Comparison of ENCODE assay signal across 1 cellular context in the genomic region with DNA sequence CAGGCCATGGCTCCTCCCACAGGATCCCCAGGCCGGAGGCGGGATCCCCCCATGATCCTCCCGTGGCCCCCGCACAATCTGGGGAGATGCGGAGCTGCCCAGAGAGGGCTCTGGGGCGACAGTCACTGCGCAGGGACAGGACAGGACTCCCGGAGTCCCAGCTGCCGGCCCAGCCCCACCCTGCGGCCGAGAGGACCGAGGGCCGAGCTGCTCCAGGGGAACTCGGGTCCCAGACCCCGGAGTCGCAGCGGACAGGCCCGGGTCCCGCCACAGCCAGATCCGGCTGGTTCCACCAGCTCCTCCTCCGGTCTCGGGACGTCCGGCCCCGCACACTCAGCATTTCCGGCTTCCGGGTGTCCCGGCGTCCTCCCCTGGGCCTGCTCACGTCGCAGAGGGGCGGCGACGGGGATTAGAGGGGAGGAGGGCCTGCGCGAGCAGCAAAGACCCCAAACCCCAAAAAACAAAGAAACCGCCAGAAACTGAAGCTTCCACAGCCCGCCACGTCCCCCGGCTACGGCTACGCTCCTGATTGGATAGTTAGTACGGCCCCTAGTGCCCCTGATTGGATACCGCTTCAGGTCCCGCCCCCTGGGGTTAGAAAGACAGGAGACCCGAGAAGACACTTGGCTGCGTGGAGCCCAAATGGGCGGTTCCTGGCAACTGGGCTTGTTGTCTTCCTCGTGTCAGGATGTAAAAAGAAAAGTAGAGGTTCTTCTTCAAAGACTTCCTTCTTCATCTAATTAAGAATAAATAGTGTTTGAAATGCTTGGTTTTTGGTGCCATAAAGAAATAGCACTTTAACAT.
TF ChIP-seq lines count a peak whose summit lies in the region.

No MANE protein-coding gene starts in this region.

TF ChIP-seq in IMR-90, 13 proteins besides CTCF, POLR2A, EP300 and RAD21 (continued from another document):
- TF ChIP-seq, protein P1, sequence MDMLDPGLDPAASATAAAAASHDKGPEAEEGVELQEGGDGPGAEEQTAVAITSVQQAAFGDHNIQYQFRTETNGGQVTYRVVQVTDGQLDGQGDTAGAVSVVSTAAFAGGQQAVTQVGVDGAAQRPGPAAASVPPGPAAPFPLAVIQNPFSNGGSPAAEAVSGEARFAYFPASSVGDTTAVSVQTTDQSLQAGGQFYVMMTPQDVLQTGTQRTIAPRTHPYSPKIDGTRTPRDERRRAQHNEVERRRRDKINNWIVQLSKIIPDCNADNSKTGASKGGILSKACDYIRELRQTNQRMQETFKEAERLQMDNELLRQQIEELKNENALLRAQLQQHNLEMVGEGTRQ (IDR thresholded peaks at IDR 0.05; ENCODE audit: low read depth, low read length): no peak
- no peak for TF ChIP-seq BHLHE40 (IDR thresholded peaks at IDR 0.05; ENCODE audit: low read depth, low read length)
- TF ChIP-seq SMC3 (IDR thresholded peaks at IDR 0.05; ENCODE audit: low read depth, low read length): no peak
- no peak for TF ChIP-seq NFE2L2 (IDR thresholded peaks at IDR 0.05; ENCODE audit: low read depth, low read length)
- no peak for TF ChIP-seq RCOR1 (IDR thresholded peaks at IDR 0.05; ENCODE audit: insufficient replicate concordance, low read length)
- 0 out of 2 replicates have a peak, but pooled peaks have one; percentile 17 for TF ChIP-seq MXI1 (IDR thresholded peaks at IDR 0.05; ENCODE audit: borderline replicate concordance, low read depth, low read length)
- peak; percentile 24; the same call in 1 of the 2 replicates for TF ChIP-seq FOS (IDR thresholded peaks at IDR 0.05; ENCODE audit: low read depth, low read length)
- TF ChIP-seq MAZ (IDR thresholded peaks at IDR 0.05; ENCODE audit: borderline replicate concordance, low read depth, low read length): peak; percentile 33; the same call in 1 of the 2 replicates
- TF ChIP-seq, protein P2, sequence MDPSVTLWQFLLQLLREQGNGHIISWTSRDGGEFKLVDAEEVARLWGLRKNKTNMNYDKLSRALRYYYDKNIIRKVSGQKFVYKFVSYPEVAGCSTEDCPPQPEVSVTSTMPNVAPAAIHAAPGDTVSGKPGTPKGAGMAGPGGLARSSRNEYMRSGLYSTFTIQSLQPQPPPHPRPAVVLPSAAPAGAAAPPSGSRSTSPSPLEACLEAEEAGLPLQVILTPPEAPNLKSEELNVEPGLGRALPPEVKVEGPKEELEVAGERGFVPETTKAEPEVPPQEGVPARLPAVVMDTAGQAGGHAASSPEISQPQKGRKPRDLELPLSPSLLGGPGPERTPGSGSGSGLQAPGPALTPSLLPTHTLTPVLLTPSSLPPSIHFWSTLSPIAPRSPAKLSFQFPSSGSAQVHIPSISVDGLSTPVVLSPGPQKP (IDR thresholded peaks at IDR 0.05; ENCODE audit: borderline replicate concordance, low read depth, low read length): no peak
- TF ChIP-seq CEBPB (IDR thresholded peaks at IDR 0.05; ENCODE audit: low read depth, low read length): no peak
- peak; percentile 75 for TF ChIP-seq MAFK (IDR thresholded peaks at IDR 0.05; ENCODE audit: low read depth, low read length)
- no peak for TF ChIP-seq RFX5 (IDR thresholded peaks at IDR 0.05; ENCODE audit: low read depth, low read length)
